In genomic region chr19:4058696-4059492, GRCh38 we compare ENCODE assay signal across 9 cellular contexts. TPM values are rescaled to one million over a fixed set of nuclear protein-coding genes. Genes with fewer than 3 reads are reported as not detected.
DNase-seq lines count a peak whose midpoint lies in the region; ATAC-seq lines count a peak whose summit lies in the region.
"Had no signal": no experiment of that assay in that cellular context is flagged by ENCODE, and none has a peak within 500 bp of the region (broad histone marks: within the 10 kb centered on the region; RNA-seq: fewer than 3 reads in every experiment).

No MANE protein-coding gene starts in this region.

- peaks cover 80% of the 10 kb centered on the region for H3K36me3 Mint-ChIP-seq in effector memory CD8-positive, alpha-beta T cell (ENCODE audit: insufficient read depth)

- H3K9me3 Mint-ChIP-seq in effector memory CD8-positive, alpha-beta T cell = no peaks in the 10 kb centered on the region
- H3K9me3 Mint-ChIP-seq: neural crest cell had no signal

- no peaks in the 10 kb centered on the region for H3K27me3 Mint-ChIP-seq in effector memory CD8-positive, alpha-beta T cell

- DNase-seq in Right ventricle myocardium inferior (ENCODE audit: missing footprints) = no peak
- DNase-seq in cardiac septum (ENCODE audit: low spot score) = no peak
- DNase-seq in effector memory CD8-positive, alpha-beta T cell = no peak
- peak; percentile 59 to 76 for DNase-seq in aorta
- no peak for DNase-seq in NCI-H226
- no peak for DNase-seq in OCI-M1 (lab: John Stamatoyannopoulos, UW)

- H3K27me3 ChIP-seq in muscle layer of colon (ENCODE audit: control insufficient read depth in 1 of 2, insufficient read depth in 2 of 2, low read length in 2 of 2) (no peaks in the 10 kb centered on the region), aorta (ENCODE audit: control insufficient read depth in 1 of 2, insufficient read depth in 2 of 2, low read length in 1 of 2) (no peaks in the 10 kb centered on the region)

- ATAC-seq in Right ventricle myocardium inferior (peak; percentile 9), aorta (ENCODE audit: low FRiP score) (peak; percentile 23), HG02840 (IDR thresholded peaks at IDR 0.05; ENCODE audit: low FRiP score, unreplicated experiment) (no peak)
- no peak for ATAC-seq in effector memory CD8-positive, alpha-beta T cell (replicated peaks)

- intact Hi-C loops in Right ventricle myocardium inferior (cut with DNase I) (no loop called here), cardiac septum (cut with DNase I) (no loop called here), aorta (cut with DNase I) (loop anchor here in 1 of 2 donors (5.0 kb wide), 2 partner anchors 52 to 1792 kb away; partner anchors contain the start of gene PIAS4)

- H3K4me3 ChIP-seq in muscle layer of colon (ENCODE audit: low read depth in 1 of 2, low read length in 2 of 2) (peak overlapping the region; percentile 16 to 27), aorta (ENCODE audit: low read length in 2 of 2) (no peak overlapping the region)

- peak overlapping the region; percentile 78 for H3K9ac ChIP-seq in muscle layer of colon (ENCODE audit: low read length)

- WGBS in aorta, 2 donors = 31 to 41% methylated on average over 31 to 32 of the region's 32 CpGs

- H3K27ac Mint-ChIP-seq in effector memory CD8-positive, alpha-beta T cell = peak overlapping the region; percentile 95

- H3K27ac ChIP-seq in muscle layer of colon (ENCODE audit: low read depth, low read length) (peak overlapping the region; percentile 99), aorta (ENCODE audit: low read depth in 1 of 2, low read length in 2 of 2) (peak overlapping the region; percentile 57 to 70)

- H3K4me1 ChIP-seq in muscle layer of colon (ENCODE audit: insufficient read depth, low read length) = peaks cover 55% of the 10 kb centered on the region
- no peaks in the 10 kb centered on the region for H3K4me1 ChIP-seq in aorta (ENCODE audit: control insufficient read depth in 1 of 2, insufficient read depth in 2 of 2, low read length in 2 of 2)

- H3K9me3 ChIP-seq in muscle layer of colon (ENCODE audit: low read length) = no peaks in the 10 kb centered on the region
- no peaks in the 10 kb centered on the region for H3K9me3 ChIP-seq in aorta (ENCODE audit: control insufficient read depth, low read length)

- H3K4me3 Mint-ChIP-seq in effector memory CD8-positive, alpha-beta T cell = peak overlapping the region; percentile 86 to 89
- H3K4me3 Mint-ChIP-seq: neural crest cell had no signal

- H3K36me3 ChIP-seq in muscle layer of colon (ENCODE audit: insufficient read depth, low read length) (peaks cover 4% of the 10 kb centered on the region), aorta (ENCODE audit: control insufficient read depth in 1 of 2, insufficient read depth in 2 of 2, low read length in 1 of 2) (peaks cover 2 to 4% of the 10 kb centered on the region in 2 donors)

- H3K4me1 Mint-ChIP-seq in effector memory CD8-positive, alpha-beta T cell (ENCODE audit: low read depth in 2 of 2) = peaks cover 40 to 41% of the 10 kb centered on the region in 2 donors

RNA-seq across cellular contexts. Expression of gene ZBTB7A, which starts 7.8 kb away (rescaled TPM):
- total RNA-seq in Right ventricle myocardium inferior (30.8 TPM), cardiac septum (29.9 TPM), aorta (10 to 100 TPM; 50.4 to 53.9 TPM)
- 10 to 100 TPM in 1 of 2 donors, 1 to 10 TPM in 1; 7.8 to 14.5 TPM for polyA plus RNA-seq in aorta

RNA-seq across cellular contexts. Expression of gene PIAS4, which starts 51.4 kb away (rescaled TPM):
- total RNA-seq in Right ventricle myocardium inferior = 16.1 TPM
- total RNA-seq in cardiac septum = 18.4 TPM
- total RNA-seq in aorta = 10 to 100 TPM; 14.9 to 20.3 TPM
- polyA plus RNA-seq in aorta = 10 to 100 TPM in 1 of 2 donors, 1 to 10 TPM in 1; 6.5 to 16.8 TPM

Comparison
In these comparisons a context has a peak if more than half of its experiments do, and no peak if none do; other contexts are left out.
1. ATAC-seq: peak in Right ventricle myocardium inferior (single experiment) and aorta (single experiment); none in effector memory CD8-positive, alpha-beta T cell (single experiment) and HG02840 (single experiment).
2. DNase-seq: peak in aorta (2 of 2); none in Right ventricle myocardium inferior (single experiment), cardiac septum (single experiment), effector memory CD8-positive, alpha-beta T cell (0 of 3), NCI-H226 (single experiment) and OCI-M1 (single experiment).
3. H3K4me3 ChIP-seq: peak in muscle layer of colon (2 of 2); none in aorta (0 of 2).